ENCODE assay signal across 32 cellular contexts in the genomic region with DNA sequence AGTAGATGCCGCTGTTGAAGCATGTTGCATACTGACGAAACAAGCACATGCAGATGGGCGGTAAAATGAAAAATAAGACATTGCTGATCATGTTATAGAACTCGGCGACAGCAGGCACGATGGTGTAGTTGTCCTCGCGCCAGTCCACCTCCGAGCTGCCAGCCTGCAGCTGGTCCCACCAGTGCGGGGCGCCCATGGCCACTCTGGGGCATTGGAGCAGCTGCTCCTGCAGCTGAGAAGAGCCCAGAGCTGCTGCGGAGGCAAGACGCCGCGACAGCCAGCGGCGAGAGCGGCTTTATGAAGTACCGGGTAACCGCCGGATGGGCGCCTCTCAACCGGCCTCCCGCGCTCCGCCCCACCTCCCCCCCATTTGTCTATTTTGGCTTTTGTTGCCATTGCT.
"Had no signal": no experiment of that assay in that cellular context is flagged by ENCODE, and none has a peak within 500 bp of the region (broad histone marks: within the 10 kb centered on the region; RNA-seq: fewer than 3 reads in every experiment).

No MANE protein-coding gene starts in this region.

- H3K4me1 ChIP-seq: adrenal gland, ascending aorta, body of pancreas, breast epithelium had no signal

- DNase-seq: activated effector memory CD4-positive, alpha-beta T cell treated with anti-CD3 and anti-CD28 coated beads, Interleukin-2, amount 50 U/mL, for 16 hours; activated effector memory CD4-positive, alpha-beta T cell treated with Interleukin-2 at 50 U/mL for 16 hours; activated gamma-delta T cell; activated gamma-delta T cell treated with Interleukin-2 at 50 U/mL for 16 hours; activated naive CD4-positive, alpha-beta T cell; activated naive CD4-positive, alpha-beta T cell treated with anti-CD3 and anti-CD28 coated beads for 36 hours; activated naive CD4-positive, alpha-beta T cell treated with anti-CD3 and anti-CD28 coated beads, Interleukin-2, amount 10 ng/mL, durations not matched to agents 7 days and 5 days; activated naive CD4-positive, alpha-beta T cell treated with anti-CD3 and anti-CD28 coated beads, Interleukin-2, amount 50 U/mL, for 16 hours; activated naive CD4-positive, alpha-beta T cell treated with Interleukin-2 at 50 U/mL for 16 hours; activated naive CD8-positive, alpha-beta T cell treated with anti-CD3 and anti-CD28 coated beads for 36 hours; activated naive CD8-positive, alpha-beta T cell treated with anti-CD3 and anti-CD28 coated beads, Interleukin-2, amount 10 ng/mL, durations not matched to agents 7 days and 5 days; activated naive CD8-positive, alpha-beta T cell treated with anti-CD3 and anti-CD28 coated beads, Interleukin-2, amount 50 U/mL, for 24 hours; activated T-cell treated with anti-CD3 and anti-CD28 coated beads, Interleukin-2, amount 50 U/mL, for 1 hour; activated T-cell treated with anti-CD3 and anti-CD28 coated beads, Interleukin-2, amount 50 U/mL, for 24 hours; activated T-cell treated with anti-CD3 and anti-CD28 coated beads, Interleukin-2, amount 50 U/mL, for 4 hours; activated T-cell treated with anti-CD3 and anti-CD28 coated beads, Interleukin-2, amount 50 U/mL, for 48 hours; activated T-cell treated with anti-CD3 and anti-CD28 coated beads, Interleukin-2, amount 50 U/mL, for 72 hours; adrenal gland; amniotic stem cell; amygdala; anterior cingulate cortex; aorta; body of pancreas; brain microvascular endothelial cell; caudate nucleus; central memory CD4-positive, alpha-beta T cell; cerebellar nuclear complex had no signal

- ATAC-seq: activated naive CD4-positive, alpha-beta T cell treated with anti-CD3 and anti-CD28 coated beads, Interleukin-2, amount 50 U/mL, for 72 hours; activated naive CD8-positive, alpha-beta T cell treated with anti-CD3 and anti-CD28 coated beads, Interleukin-2, amount 50 U/mL, for 24 hours; activated T-cell treated with anti-CD3 and anti-CD28 coated beads, Interleukin-2, amount 50 U/mL, for 4 hours; activated T-cell treated with anti-CD3 and anti-CD28 coated beads, Interleukin-2, amount 50 U/mL, for 72 hours; activated T-helper 17 cell treated with anti-CD3 and anti-CD28 coated beads, Interleukin-2, amount 50 U/mL, for 72 hours; body of pancreas had no signal

- H3K9me3 ChIP-seq: adrenal gland, body of pancreas had no signal

- H3K27me3 ChIP-seq: adrenal gland, ascending aorta, body of pancreas, brain microvascular endothelial cell, breast epithelium, cardiac muscle cell had no signal

- H3K27ac ChIP-seq: adrenal gland, ascending aorta, body of pancreas, brain microvascular endothelial cell, breast epithelium, cardiac muscle cell had no signal

- H3K36me3 ChIP-seq: adrenal gland, ascending aorta, brain microvascular endothelial cell, breast epithelium, cardiac muscle cell had no signal

- H3K4me3 ChIP-seq: adrenal gland, ascending aorta, body of pancreas, breast epithelium, cardiac muscle cell had no signal
